Comparison of ENCODE assay signal across 14 cellular contexts in genomic region chr1:8666394-8667167, GRCh38.
DNase-seq lines count a peak whose midpoint lies in the region; ATAC-seq and TF ChIP-seq lines count a peak whose summit lies in the region.
"Had no signal": no experiment of that assay in that cellular context is flagged by ENCODE, and none has a peak within 500 bp of the region (broad histone marks: within the 10 kb centered on the region; RNA-seq: fewer than 3 reads in every experiment).

No MANE protein-coding gene starts in this region.

- H3K4me1 ChIP-seq in KMS-11 (ENCODE audit: low read depth, poor library complexity, severe bottlenecking): peaks cover 72% of the 10 kb centered on the region
- peaks cover 57% of the 10 kb centered on the region for H3K4me1 ChIP-seq in suprapubic skin

- peak overlapping the region; percentile 1; the same call in 1 of the 2 replicates for H3K27ac ChIP-seq in KMS-11
- H3K27ac ChIP-seq in suprapubic skin: no peak overlapping the region
- H3K27ac ChIP-seq: GM23248 had no signal

- peaks cover 10% of the 10 kb centered on the region; the same call in 1 of the 2 replicates for H4K20me1 ChIP-seq in KMS-11 (ENCODE audit: insufficient read depth)

- no peak overlapping the region for H3K9ac ChIP-seq in KMS-11
- H3K9ac ChIP-seq: GM23248 had no signal

- H3K27ac Mint-ChIP-seq in naive B cell: peak overlapping the region; percentile 36 to 87 (median 74)

- TF ChIP-seq POLR2A in suprapubic skin (IDR thresholded peaks at IDR 0.05): no peak

- H3K9me3 Mint-ChIP-seq in naive B cell: no peaks in the 10 kb centered on the region

- H3K4me3 Mint-ChIP-seq in naive B cell: peak overlapping the region in 7 of 8 donors; percentile 7 to 85 (median 65)

- H3K27me3 ChIP-seq in KMS-11 (ENCODE audit: insufficient read depth, low read depth) (no peaks in the 10 kb centered on the region), suprapubic skin (no peaks in the 10 kb centered on the region)
- H3K27me3 ChIP-seq: heart left ventricle, thyroid gland had no signal

- peaks cover 0 to 39% (median 0%) of the 10 kb centered on the region in 3 donors for H3K4me1 Mint-ChIP-seq in naive B cell

- H3K4me3 ChIP-seq in KMS-11 (IDR thresholded peaks at IDR 0.05; ENCODE audit: insufficient read depth, low read depth, low read length): no peak overlapping the region
- no peak overlapping the region for H3K4me3 ChIP-seq in suprapubic skin
- H3K4me3 ChIP-seq: GM23248, heart left ventricle, thyroid gland had no signal

- H3K36me3 ChIP-seq in KMS-11 (ENCODE audit: insufficient read depth) (no peaks in the 10 kb centered on the region), suprapubic skin (no peaks in the 10 kb centered on the region)
- H3K36me3 ChIP-seq: heart left ventricle, thyroid gland had no signal

- H3K27me3 Mint-ChIP-seq in naive B cell: no peaks in the 10 kb centered on the region

- peaks cover 68% of the 10 kb centered on the region; the same call in 1 of the 2 replicates for H3K79me2 ChIP-seq in KMS-11 (ENCODE audit: insufficient read depth, low read depth)

- 52% methylated on average over 4 of the region's 4 CpGs for whole genome bisulfite sequencing in suprapubic skin

- DNase-seq in COLO668 (lab: John Stamatoyannopoulos, UW; ENCODE audit: unreplicated experiment) (peak; percentile 35), amniotic epithelial cell (ENCODE audit: low read depth) (peak; percentile 67), naive B cell (peak; percentile 34), suprapubic skin (ENCODE audit: low spot score in 2 of 2) (no peak), NCI-H748 (lab: John Stamatoyannopoulos, UW; ENCODE audit: unreplicated experiment) (no peak), NCI-H1694 (lab: John Stamatoyannopoulos, UW) (no peak)
- DNase-seq: activated effector memory CD4-positive, alpha-beta T cell treated with Interleukin-2 at 50 U/mL for 16 hours; cortex of kidney; GM23248; heart left ventricle; MM.1S; thyroid gland had no signal

- ATAC-seq in naive B cell (ENCODE audit: low read depth in 2 of 2) (peak; percentile 46 to 57), GM18870 (IDR thresholded peaks at IDR 0.05; ENCODE audit: unreplicated experiment) (no peak)

- TF ChIP-seq CTCF in KMS-11 (conservative IDR thresholded peaks at IDR 0.05; ENCODE audit: low read depth, low read length) (no peak), suprapubic skin (IDR thresholded peaks at IDR 0.05) (no peak)

- no peak for TF ChIP-seq EP300 in suprapubic skin (IDR thresholded peaks at IDR 0.05)

- H3K9me3 ChIP-seq in suprapubic skin: no peaks in the 10 kb centered on the region
- H3K9me3 ChIP-seq: heart left ventricle, thyroid gland had no signal

- peak overlapping the region; percentile 21; the same call in 1 of the 2 replicates for H3K4me2 ChIP-seq in KMS-11

- no peak overlapping the region for H2AFZ ChIP-seq in KMS-11 (ENCODE audit: low read depth)
- H2AFZ ChIP-seq: GM23248 had no signal

- H3K36me3 Mint-ChIP-seq in naive B cell: no peaks in the 10 kb centered on the region

Comparison
In these comparisons a context has a peak if more than half of its experiments do, and no peak if none do; other contexts are left out.
1. DNase-seq: peak in COLO668 (single experiment), amniotic epithelial cell (single experiment) and naive B cell (single experiment); none in suprapubic skin (0 of 2), NCI-H748 (single experiment) and NCI-H1694 (single experiment).